ENCODE assay signal across 16 cellular contexts in genomic region chr2:159145745-159146359, GRCh38.
A peak's percentile ranks its signal among the peaks of the same experiment; 100 is the strongest.
DNase-seq lines count a peak whose midpoint lies in the region; ATAC-seq and TF ChIP-seq lines count a peak whose summit lies in the region.
"Had no signal": no experiment of that assay in that cellular context is flagged by ENCODE, and none has a peak within 500 bp of the region (broad histone marks: within the 10 kb centered on the region; RNA-seq: fewer than 3 reads in every experiment).

No MANE protein-coding gene starts in this region.

- no peaks in the 10 kb centered on the region for H3K36me3 ChIP-seq in right atrium auricular region

- no peaks in the 10 kb centered on the region for H3K27me3 Mint-ChIP-seq in central memory CD8-positive, alpha-beta T cell
- no peaks in the 10 kb centered on the region for H3K27me3 Mint-ChIP-seq in mesothelial cell of epicardium (ENCODE audit: low read depth)

- H3K9me3 Mint-ChIP-seq in central memory CD8-positive, alpha-beta T cell: no peaks in the 10 kb centered on the region
- H3K9me3 Mint-ChIP-seq in mesothelial cell of epicardium: no peaks in the 10 kb centered on the region
- H3K9me3 Mint-ChIP-seq: CD4-positive, CD25-positive, alpha-beta regulatory T cell; IgD-negative memory B cell had no signal

- no peak overlapping the region for H3K4me3 ChIP-seq in right atrium auricular region

- peaks cover 0 to 56% of the 10 kb centered on the region in 2 donors for H3K4me1 ChIP-seq in right atrium auricular region
- H3K4me1 ChIP-seq: Caco-2 had no signal

- H3K27ac ChIP-seq in right atrium auricular region: peak overlapping the region; percentile 63 to 79

- no peaks in the 10 kb centered on the region for H3K27me3 ChIP-seq in right atrium auricular region

- TF ChIP-seq CTCF in right atrium auricular region (IDR thresholded peaks at IDR 0.05) (no peak), mesothelial cell of epicardium (IDR thresholded peaks at IDR 0.05; ENCODE audit: unreplicated experiment) (no peak)

- peaks cover 1% of the 10 kb centered on the region for H3K36me3 Mint-ChIP-seq in central memory CD8-positive, alpha-beta T cell (ENCODE audit: insufficient read depth)
- peaks cover 9% of the 10 kb centered on the region for H3K36me3 Mint-ChIP-seq in mesothelial cell of epicardium
- H3K36me3 Mint-ChIP-seq: CD4-positive, CD25-positive, alpha-beta regulatory T cell had no signal

- DNase-seq in right atrium auricular region (ENCODE audit: low spot score) (no peak), left ventricle myocardium superior (no peak), mesothelial cell of epicardium (ENCODE audit: low spot score in 2 of 2, unreplicated experiment in 2 of 2) (no peak), AML-193 (lab: John Stamatoyannopoulos, UW) (no peak)
- no peak for DNase-seq in central memory CD8-positive, alpha-beta T cell (ENCODE audit: low spot score in 2 of 2)
- DNase-seq: Caco-2; CD4-positive, CD25-positive, alpha-beta regulatory T cell; H7; NCI-H1105; NCI-H1694; NCI-H2107; NCI-H345; NCI-H526 treated with DMSO at 0.1 percent for 48 hours had no signal

- H3K9me3 ChIP-seq in right atrium auricular region: no peaks in the 10 kb centered on the region
- H3K9me3 ChIP-seq: Caco-2 had no signal

- intact Hi-C loops in left ventricle myocardium superior (cut with micrococcal nuclease): no loop called here

- peak overlapping the region; percentile 52 for H3K4me3 Mint-ChIP-seq in central memory CD8-positive, alpha-beta T cell
- H3K4me3 Mint-ChIP-seq in mesothelial cell of epicardium: no peak overlapping the region
- H3K4me3 Mint-ChIP-seq: CD4-positive, CD25-positive, alpha-beta regulatory T cell had no signal

- no peak overlapping the region for H3K27ac Mint-ChIP-seq in central memory CD8-positive, alpha-beta T cell (ENCODE audit: low read depth)
- peak overlapping the region; percentile 39 for H3K27ac Mint-ChIP-seq in mesothelial cell of epicardium
- H3K27ac Mint-ChIP-seq: IgD-negative memory B cell had no signal

- ATAC-seq in left ventricle myocardium superior (no peak), HG02885 (IDR thresholded peaks at IDR 0.05; ENCODE audit: poor library complexity, unreplicated experiment) (no peak), HG03280 (IDR thresholded peaks at IDR 0.05; ENCODE audit: unreplicated experiment) (no peak)
- ATAC-seq in central memory CD8-positive, alpha-beta T cell (replicated peaks; ENCODE audit: extremely low read depth, poor library complexity, severe bottlenecking): no peak

- peaks cover 26% of the 10 kb centered on the region for H3K4me1 Mint-ChIP-seq in central memory CD8-positive, alpha-beta T cell
- H3K4me1 Mint-ChIP-seq in mesothelial cell of epicardium: peaks cover 34% of the 10 kb centered on the region
